Comparison of ENCODE assay signal across 23 cellular contexts in genomic region chr2:86570069-86570468, GRCh38.
"Had no signal": no experiment of that assay in that cellular context is flagged by ENCODE, and none has a peak within 500 bp of the region (broad histone marks: within the 10 kb centered on the region; RNA-seq: fewer than 3 reads in every experiment).

No MANE protein-coding gene starts in this region.

- H3K9me3 ChIP-seq: ascending aorta, left lung, sigmoid colon, testis, uterus had no signal

- H3K27ac ChIP-seq: ascending aorta, brain microvascular endothelial cell, left lung, neural progenitor cell, sigmoid colon, testis, uterus, WERI-Rb-1 had no signal

- H3K4me1 Mint-ChIP-seq: activated CD4-positive, alpha-beta T cell treated with anti-CD3 and anti-CD28 coated beads, Interleukin-2, amount 10 ng/mL, durations not matched to agents 7 days and 5 days; activated T-helper 17 cell treated with anti-CD3 and anti-CD28 coated beads, Interleukin-2, amount 50 U/mL, for 72 hours; mesothelial cell of epicardium; naive thymus-derived CD8-positive, alpha-beta T cell; neural progenitor cell had no signal

- H2AFZ ChIP-seq: neural progenitor cell had no signal

- H3K27ac Mint-ChIP-seq: activated CD4-positive, alpha-beta T cell treated with anti-CD3 and anti-CD28 coated beads, Interleukin-2, amount 10 ng/mL, durations not matched to agents 7 days and 5 days; activated CD8-positive, alpha-beta T cell treated with anti-CD3 and anti-CD28 coated beads for 36 hours; activated naive CD4-positive, alpha-beta T cell treated with anti-CD3 and anti-CD28 coated beads, Interleukin-2, amount 50 U/mL, for 72 hours; activated T-helper 17 cell treated with anti-CD3 and anti-CD28 coated beads, Interleukin-2, amount 50 U/mL, for 72 hours; mesothelial cell of epicardium; neural progenitor cell had no signal

- H3K9ac ChIP-seq: neural progenitor cell had no signal

- H3K27me3 ChIP-seq: ascending aorta, brain microvascular endothelial cell, left lung, neural progenitor cell, sigmoid colon, testis, uterus had no signal

- ATAC-seq: activated CD8-positive, alpha-beta T cell treated with anti-CD3 and anti-CD28 coated beads for 36 hours; activated naive CD4-positive, alpha-beta T cell treated with anti-CD3 and anti-CD28 coated beads, Interleukin-2, amount 50 U/mL, for 72 hours; activated T-helper 17 cell treated with anti-CD3 and anti-CD28 coated beads, Interleukin-2, amount 50 U/mL, for 72 hours; left lung; naive thymus-derived CD8-positive, alpha-beta T cell had no signal

- H3K36me3 Mint-ChIP-seq: activated naive CD4-positive, alpha-beta T cell treated with anti-CD3 and anti-CD28 coated beads, Interleukin-2, amount 50 U/mL, for 72 hours; mesothelial cell of epicardium; naive thymus-derived CD8-positive, alpha-beta T cell; neural progenitor cell had no signal

- H3K4me3 ChIP-seq: ascending aorta, left lung, neural progenitor cell, sigmoid colon, smooth muscle cell, testis, uterus had no signal

- H3K4me1 ChIP-seq: ascending aorta, left lung, neural progenitor cell, sigmoid colon, testis, uterus had no signal

- H3K9me3 Mint-ChIP-seq: activated CD8-positive, alpha-beta T cell treated with anti-CD3 and anti-CD28 coated beads for 36 hours; activated naive CD4-positive, alpha-beta T cell treated with anti-CD3 and anti-CD28 coated beads, Interleukin-2, amount 50 U/mL, for 72 hours; activated T-helper 17 cell treated with anti-CD3 and anti-CD28 coated beads, Interleukin-2, amount 50 U/mL, for 72 hours; mesothelial cell of epicardium; naive thymus-derived CD8-positive, alpha-beta T cell; neural progenitor cell had no signal

- H3K36me3 ChIP-seq: ascending aorta, brain microvascular endothelial cell, left lung, neural progenitor cell, sigmoid colon, uterus, WERI-Rb-1 had no signal

- H3K27me3 Mint-ChIP-seq: activated CD8-positive, alpha-beta T cell treated with anti-CD3 and anti-CD28 coated beads for 36 hours; activated T-helper 17 cell treated with anti-CD3 and anti-CD28 coated beads, Interleukin-2, amount 50 U/mL, for 72 hours had no signal

- DNase-seq: activated CD4-positive, alpha-beta T cell treated with anti-CD3 and anti-CD28 coated beads, Interleukin-2, amount 10 ng/mL, durations not matched to agents 7 days and 5 days; activated CD4-positive, CD25-positive, alpha-beta regulatory T cell treated with anti-CD3 and anti-CD28 coated beads, Interleukin-2, amount 50 U/mL, for 72 hours; activated CD8-positive, alpha-beta T cell treated with anti-CD3 and anti-CD28 coated beads for 36 hours; activated T-cell treated with anti-CD3 and anti-CD28 coated beads, Interleukin-2, amount 50 U/mL, for 1 hour; brain microvascular endothelial cell; central memory CD4-positive, alpha-beta T cell; dermis blood vessel endothelial cell; effector CD8-positive, alpha-beta T cell; foreskin melanocyte; left lung; naive thymus-derived CD8-positive, alpha-beta T cell; sigmoid colon; stimulated activated CD4-positive, alpha-beta T cell treated with anti-CD3 and anti-CD28 coated beads, Interleukin-2, amount 100 ng/mL, for 48 hours; stimulated activated naive CD4-positive, alpha-beta T cell; testis; uterus; WERI-Rb-1 had no signal

- H3K4me2 ChIP-seq: neural progenitor cell, smooth muscle cell had no signal

- H3K4me3 Mint-ChIP-seq: activated CD4-positive, alpha-beta T cell treated with anti-CD3 and anti-CD28 coated beads, Interleukin-2, amount 10 ng/mL, durations not matched to agents 7 days and 5 days; activated CD8-positive, alpha-beta T cell treated with anti-CD3 and anti-CD28 coated beads for 36 hours; activated T-helper 17 cell treated with anti-CD3 and anti-CD28 coated beads, Interleukin-2, amount 50 U/mL, for 72 hours; mesothelial cell of epicardium; naive thymus-derived CD8-positive, alpha-beta T cell; neural progenitor cell had no signal
